In genomic region chr17:30234954-30235353, GRCh38 we compare ENCODE assay signal across 9 cellular contexts.
DNase-seq lines count a peak whose midpoint lies in the region; ATAC-seq and TF ChIP-seq lines count a peak whose summit lies in the region.
"Had no signal": no experiment of that assay in that cellular context is flagged by ENCODE, and none has a peak within 500 bp of the region (broad histone marks: within the 10 kb centered on the region; RNA-seq: fewer than 3 reads in every experiment).

No MANE protein-coding gene starts in this region.

- H3K27me3 ChIP-seq in OCI-LY1 (ENCODE audit: insufficient read depth, low read length) = peaks cover 14% of the 10 kb centered on the region

- H3K79me2 ChIP-seq in OCI-LY1 (ENCODE audit: insufficient read depth, low read length) = no peaks in the 10 kb centered on the region

- peaks cover 5% of the 10 kb centered on the region for H3K4me1 ChIP-seq in OCI-LY1 (ENCODE audit: insufficient read depth, low read length, severe bottlenecking)

- H3K4me2 ChIP-seq in OCI-LY1 (ENCODE audit: low read length) = peak overlapping the region; percentile 15; the same call in 1 of the 2 replicates
- H3K4me2 ChIP-seq: BLaER1 had no signal

- peak overlapping the region; percentile 65 for H3K4me3 Mint-ChIP-seq in T-helper 1 cell treated with Interleukin-12 subunit alpha and Interleukin-12 subunit beta and Interleukin-4 antibody, amounts not matched to agents 30 μg/mL and 1 μg/mL, for 36 hours
- H3K4me3 Mint-ChIP-seq in stimulated activated naive B cell treated with anti-CD40 and anti-IgM and Interleukin-4, amounts not matched to agents 10 μg/mL and 1 μg/mL and 100 μg/mL, for 72 hours = peak overlapping the region; percentile 70 to 81

- no peak overlapping the region for H3K4me3 ChIP-seq in OCI-LY1 (ENCODE audit: low read depth, low read length, poor library complexity, severe bottlenecking)

- DNase-seq in T-helper 1 cell (no peak), germinal center (ENCODE audit: low spot score) (peak; percentile 54), NK-92 (lab: John Stamatoyannopoulos, UW; ENCODE audit: unreplicated experiment) (no peak), NCI-H82 treated with DMSO at 0.1 percent for 48 hours (lab: John Stamatoyannopoulos, UW; ENCODE audit: unreplicated experiment) (no peak)
- no peak for DNase-seq in stimulated activated naive B cell treated with anti-CD40 and anti-IgM and Interleukin-4, amounts not matched to agents 10 μg/mL and 1 μg/mL and 100 μg/mL, for 72 hours

- H3K27me3 Mint-ChIP-seq in T-helper 1 cell treated with Interleukin-12 subunit alpha and Interleukin-12 subunit beta and Interleukin-4 antibody, amounts not matched to agents 30 μg/mL and 1 μg/mL, for 36 hours (ENCODE audit: low read depth) = peaks cover 83% of the 10 kb centered on the region
- peaks cover 64 to 88% of the 10 kb centered on the region in 2 donors for H3K27me3 Mint-ChIP-seq in stimulated activated naive B cell treated with anti-CD40 and anti-IgM and Interleukin-4, amounts not matched to agents 10 μg/mL and 1 μg/mL and 100 μg/mL, for 72 hours

- H3K9ac ChIP-seq in OCI-LY1 (ENCODE audit: low read length) = no peak overlapping the region
- H3K9ac ChIP-seq: BLaER1 had no signal

- no peaks in the 10 kb centered on the region for H3K36me3 Mint-ChIP-seq in T-helper 1 cell treated with Interleukin-12 subunit alpha and Interleukin-12 subunit beta and Interleukin-4 antibody, amounts not matched to agents 30 μg/mL and 1 μg/mL, for 36 hours (ENCODE audit: low read depth)
- H3K36me3 Mint-ChIP-seq in stimulated activated naive B cell treated with anti-CD40 and anti-IgM and Interleukin-4, amounts not matched to agents 10 μg/mL and 1 μg/mL and 100 μg/mL, for 72 hours = peaks cover 0 to 2% of the 10 kb centered on the region in 2 donors

- no peaks in the 10 kb centered on the region for H3K9me2 ChIP-seq in OCI-LY1 (ENCODE audit: low read depth, low read length)

- no peak for TF ChIP-seq CTCF in OCI-LY1 (IDR thresholded peaks at IDR 0.05; ENCODE audit: low read length)

- no peak overlapping the region for H3K27ac Mint-ChIP-seq in T-helper 1 cell treated with Interleukin-12 subunit alpha and Interleukin-12 subunit beta and Interleukin-4 antibody, amounts not matched to agents 30 μg/mL and 1 μg/mL, for 36 hours
- H3K27ac Mint-ChIP-seq in stimulated activated naive B cell treated with anti-CD40 and anti-IgM and Interleukin-4, amounts not matched to agents 10 μg/mL and 1 μg/mL and 100 μg/mL, for 72 hours = no peak overlapping the region

- peak; percentile 56 to 61 for ATAC-seq in stimulated activated naive B cell treated with anti-CD40 and anti-IgM and Interleukin-4, amounts not matched to agents 10 μg/mL and 1 μg/mL and 100 μg/mL, for 72 hours (replicated peaks)
- no peak for ATAC-seq in HG02840 (IDR thresholded peaks at IDR 0.05; ENCODE audit: low FRiP score, unreplicated experiment)

- no peaks in the 10 kb centered on the region for H3K9me3 ChIP-seq in OCI-LY1 (ENCODE audit: low read length)

- no peaks in the 10 kb centered on the region for H4K20me1 ChIP-seq in OCI-LY1 (ENCODE audit: insufficient read depth, low read length)

- H3K9me3 Mint-ChIP-seq in T-helper 1 cell treated with Interleukin-12 subunit alpha and Interleukin-12 subunit beta and Interleukin-4 antibody, amounts not matched to agents 30 μg/mL and 1 μg/mL, for 36 hours = no peaks in the 10 kb centered on the region
- peaks cover 0 to 1% of the 10 kb centered on the region in 2 donors for H3K9me3 Mint-ChIP-seq in stimulated activated naive B cell treated with anti-CD40 and anti-IgM and Interleukin-4, amounts not matched to agents 10 μg/mL and 1 μg/mL and 100 μg/mL, for 72 hours

- no peaks in the 10 kb centered on the region for H3F3A ChIP-seq in OCI-LY1 (ENCODE audit: insufficient read depth, low read length)

- H3K36me3 ChIP-seq in OCI-LY1 (ENCODE audit: insufficient read depth, low read length) = no peaks in the 10 kb centered on the region; the same call in 1 of the 2 replicates
- H3K36me3 ChIP-seq: BLaER1 had no signal

- H3K27ac ChIP-seq in OCI-LY1 (ENCODE audit: low read depth, low read length, poor library complexity, severe bottlenecking) = no peak overlapping the region
- H3K27ac ChIP-seq: BLaER1 had no signal

- peaks cover 17% of the 10 kb centered on the region for H3K4me1 Mint-ChIP-seq in T-helper 1 cell treated with Interleukin-12 subunit alpha and Interleukin-12 subunit beta and Interleukin-4 antibody, amounts not matched to agents 30 μg/mL and 1 μg/mL, for 36 hours (ENCODE audit: low read depth)
- peaks cover 27 to 52% of the 10 kb centered on the region in 2 donors for H3K4me1 Mint-ChIP-seq in stimulated activated naive B cell treated with anti-CD40 and anti-IgM and Interleukin-4, amounts not matched to agents 10 μg/mL and 1 μg/mL and 100 μg/mL, for 72 hours

- H2AFZ ChIP-seq in OCI-LY1 (ENCODE audit: low read length) = no peak overlapping the region
